ENCODE assay signal across 15 cellular contexts in the genomic region with DNA sequence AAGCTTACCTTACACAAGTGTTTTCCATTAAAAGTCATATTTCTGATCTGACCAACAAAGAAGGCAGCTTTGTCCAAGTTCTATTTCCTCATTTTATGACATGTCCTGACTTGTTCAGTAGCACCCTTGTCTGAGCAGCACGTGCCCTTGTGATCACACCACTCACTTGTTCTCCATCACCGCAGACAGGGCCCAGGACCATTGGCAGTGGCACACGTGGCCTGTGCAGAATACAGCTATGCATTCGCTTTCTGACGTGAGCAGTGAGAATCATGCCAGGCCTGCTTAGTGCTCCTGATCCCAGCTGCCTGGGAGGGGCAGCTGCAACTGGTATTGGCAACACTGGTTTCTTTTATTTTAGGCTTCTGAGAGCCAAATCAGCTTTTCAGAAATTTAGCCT.
DNase-seq lines count a peak whose midpoint lies in the region; ATAC-seq and TF ChIP-seq lines count a peak whose summit lies in the region.
"Had no signal": no experiment of that assay in that cellular context is flagged by ENCODE, and none has a peak within 500 bp of the region (broad histone marks: within the 10 kb centered on the region; RNA-seq: fewer than 3 reads in every experiment).

No MANE protein-coding gene starts in this region.

- DNase-seq in HL-60 (ENCODE audit: low read depth in 1 of 2, low spot score in 1 of 2) (no peak), cardiac septum (ENCODE audit: low spot score) (peak; percentile 81), putamen (ENCODE audit: low spot score) (peak; percentile 63), AG08395 (ENCODE audit: low spot score) (no peak)
- DNase-seq in activated effector memory CD4-positive, alpha-beta T cell treated with anti-CD3 and anti-CD28 coated beads, Interleukin-2, amount 50 U/mL, for 16 hours, result no peak
- DNase-seq: activated B cell treated with CpG ODN at 0.5 μM for 24 hours; activated T-cell treated with anti-CD3 and anti-CD28 coated beads, Interleukin-2, amount 50 U/mL, for 48 hours; CD4-positive, alpha-beta T cell; kidney; NCI-H1105; stimulated activated naive CD8-positive, alpha-beta T cell treated with anti-CD3 and anti-CD28 coated beads, Interleukin-15, amount 100 ng/mL, for 72 hours had no signal

- peak overlapping the region; percentile 61 for H3K27ac ChIP-seq in HL-60 (replicated peaks)
- H3K27ac ChIP-seq: esophagus muscularis mucosa, SK-N-MC had no signal

- H3K4me3 Mint-ChIP-seq in activated T-helper 17 cell treated with anti-CD3 and anti-CD28 coated beads, Interleukin-2, amount 50 U/mL, for 72 hours, result no peak overlapping the region
- H3K4me3 Mint-ChIP-seq: activated B cell treated with CpG ODN at 0.5 μM for 24 hours; CD4-positive, alpha-beta T cell; stimulated activated naive CD8-positive, alpha-beta T cell treated with anti-CD3 and anti-CD28 coated beads, Interleukin-15, amount 100 ng/mL, for 72 hours had no signal

- no peak for ATAC-seq in activated T-helper 17 cell treated with anti-CD3 and anti-CD28 coated beads, Interleukin-2, amount 50 U/mL, for 72 hours (replicated peaks)
- ATAC-seq in GM19397 (IDR thresholded peaks at IDR 0.05; ENCODE audit: unreplicated experiment), result no peak
- ATAC-seq: stimulated activated naive CD8-positive, alpha-beta T cell treated with anti-CD3 and anti-CD28 coated beads, Interleukin-15, amount 100 ng/mL, for 72 hours had no signal

- no peak for TF ChIP-seq CTCF in HL-60 (IDR thresholded peaks at IDR 0.05; ENCODE audit: insufficient read depth, low read length)

- peaks cover 4% of the 10 kb centered on the region for H3K4me1 Mint-ChIP-seq in activated T-helper 17 cell treated with anti-CD3 and anti-CD28 coated beads, Interleukin-2, amount 50 U/mL, for 72 hours
- H3K4me1 Mint-ChIP-seq: stimulated activated naive CD8-positive, alpha-beta T cell treated with anti-CD3 and anti-CD28 coated beads, Interleukin-15, amount 100 ng/mL, for 72 hours had no signal

- no peaks in the 10 kb centered on the region for H3K27me3 Mint-ChIP-seq in activated T-helper 17 cell treated with anti-CD3 and anti-CD28 coated beads, Interleukin-2, amount 50 U/mL, for 72 hours
- H3K27me3 Mint-ChIP-seq: activated B cell treated with CpG ODN at 0.5 μM for 24 hours; CD4-positive, alpha-beta T cell; stimulated activated naive CD8-positive, alpha-beta T cell treated with anti-CD3 and anti-CD28 coated beads, Interleukin-15, amount 100 ng/mL, for 72 hours had no signal

- peak overlapping the region; percentile 45 for H3K27ac Mint-ChIP-seq in activated T-helper 17 cell treated with anti-CD3 and anti-CD28 coated beads, Interleukin-2, amount 50 U/mL, for 72 hours
- H3K27ac Mint-ChIP-seq: activated B cell treated with CpG ODN at 0.5 μM for 24 hours; CD4-positive, alpha-beta T cell; stimulated activated naive CD8-positive, alpha-beta T cell treated with anti-CD3 and anti-CD28 coated beads, Interleukin-15, amount 100 ng/mL, for 72 hours had no signal

- H3K4me3 ChIP-seq in HL-60 (replicated peaks; ENCODE audit: insufficient read depth, low read length), result no peak overlapping the region
- H3K4me3 ChIP-seq: esophagus muscularis mucosa, SK-N-MC had no signal

- peaks cover 34% of the 10 kb centered on the region for H3K36me3 Mint-ChIP-seq in activated T-helper 17 cell treated with anti-CD3 and anti-CD28 coated beads, Interleukin-2, amount 50 U/mL, for 72 hours (ENCODE audit: low read depth)

- H3K9me3 Mint-ChIP-seq in activated T-helper 17 cell treated with anti-CD3 and anti-CD28 coated beads, Interleukin-2, amount 50 U/mL, for 72 hours, result no peaks in the 10 kb centered on the region
- H3K9me3 Mint-ChIP-seq: activated B cell treated with CpG ODN at 0.5 μM for 24 hours; CD4-positive, alpha-beta T cell; stimulated activated naive CD8-positive, alpha-beta T cell treated with anti-CD3 and anti-CD28 coated beads, Interleukin-15, amount 100 ng/mL, for 72 hours had no signal

- intact Hi-C loops in cardiac septum (cut with DNase I), result loop anchor here (5.0 kb wide), 1 partner anchor 37 kb away; no protein-coding TSS in a partner anchor

- no peaks in the 10 kb centered on the region for H3K27me3 ChIP-seq in HL-60 (ENCODE audit: insufficient read depth, poor library complexity, severe bottlenecking)
- H3K27me3 ChIP-seq: esophagus muscularis mucosa had no signal

Comparison
In these comparisons a context has a peak if more than half of its experiments do, and no peak if none do; other contexts are left out.
1. DNase-seq: peak in cardiac septum (single experiment) and putamen (single experiment); none in HL-60 (0 of 2), activated effector memory CD4-positive, alpha-beta T cell treated with anti-CD3 and anti-CD28 coated beads, Interleukin-2, amount 50 U/mL, for 16 hours (single experiment) and AG08395 (single experiment).